19 cellular contexts compared by ENCODE assay signal in genomic region chr9:95457769-95458168, GRCh38. TPM values are rescaled to one million over a fixed set of nuclear protein-coding genes. Genes with fewer than 3 reads are reported as not detected.
DNase-seq lines count a peak whose midpoint lies in the region; TF ChIP-seq lines count a peak whose summit lies in the region.
"Had no signal": no experiment of that assay in that cellular context is flagged by ENCODE, and none has a peak within 500 bp of the region (broad histone marks: within the 10 kb centered on the region; RNA-seq: fewer than 3 reads in every experiment).

No MANE protein-coding gene starts in this region.

- no peak for TF ChIP-seq CTCF in A673 (conservative IDR thresholded peaks at IDR 0.05; ENCODE audit: low read depth, low read length)
- no peak for TF ChIP-seq CTCF in VCaP (conservative IDR thresholded peaks at IDR 0.05)
- no peak for TF ChIP-seq CTCF in progenitor cell of endocrine pancreas (IDR thresholded peaks at IDR 0.05; ENCODE audit: unreplicated experiment)

- H4K8ac ChIP-seq in neuronal stem cell (ENCODE audit: low read depth, low read length), result no peak overlapping the region

- no peak overlapping the region for H2AFZ ChIP-seq in neuronal stem cell (ENCODE audit: low read length)

- H3K4me2 ChIP-seq in neuronal stem cell (ENCODE audit: insufficient read depth, low read length, poor library complexity, severe bottlenecking), result no peak overlapping the region

- no peaks in the 10 kb centered on the region for H3K27me3 Mint-ChIP-seq in progenitor cell of endocrine pancreas

- H3K23ac ChIP-seq in neuronal stem cell (ENCODE audit: low read depth, low read length, poor library complexity), result no peak overlapping the region

- no peak overlapping the region for H2AK5ac ChIP-seq in neuronal stem cell (ENCODE audit: low read depth, low read length)

- CTCF ChIA-PET in A673 (lab: Charles Lee), result no interaction called here

- POLR2A ChIA-PET in A673 (lab: Charles Lee; ENCODE audit: low non-redundant PET), result no interaction called here

- peak overlapping the region; percentile 44 for H3K27ac ChIP-seq in A673 (ENCODE audit: low read depth, low read length, poor library complexity, severe bottlenecking)
- H3K27ac ChIP-seq in VCaP, result peak overlapping the region; percentile 52
- peak overlapping the region; percentile 26 for H3K27ac ChIP-seq in neuronal stem cell (replicated peaks; ENCODE audit: low read length)
- H3K27ac ChIP-seq: 22Rv1, C4-2B had no signal

- H3K4ac ChIP-seq in neuronal stem cell (ENCODE audit: low read length), result no peak overlapping the region

- no peak overlapping the region for H2BK5ac ChIP-seq in neuronal stem cell (ENCODE audit: low read length)

- BruUV-seq in A673 (replicated peaks; lab: Mats Ljungman, UMichigan), result no TSS peak

- H2BK120ac ChIP-seq in neuronal stem cell (ENCODE audit: low read depth, low read length), result no peak overlapping the region

- H3K4me3 ChIP-seq in A673 (ENCODE audit: low read depth, low read length, poor library complexity, severe bottlenecking), result no peak overlapping the region
- no peak overlapping the region for H3K4me3 ChIP-seq in neuronal stem cell (ENCODE audit: low read length in 2 of 2)
- H3K4me3 ChIP-seq: Peyer's patch had no signal

- WGBS in neuronal stem cell (ENCODE audit: extremely low coverage in 2 of 2, insufficient read length in 2 of 2, insufficient replicate concordance in 1 of 2), 2 donors, result no CpG with 5 or more reads among the region's 12 CpGs

- peaks cover 3% of the 10 kb centered on the region for H3K79me1 ChIP-seq in neuronal stem cell (ENCODE audit: low read depth, low read length)

- intact Hi-C loops in A673 (cut with micrococcal nuclease; ENCODE audit: unreplicated experiment), result no loop called here

- peak overlapping the region; percentile 15 for H3K18ac ChIP-seq in neuronal stem cell (ENCODE audit: low read length)

- H2BK12ac ChIP-seq in neuronal stem cell (ENCODE audit: low read length), result no peak overlapping the region

- peaks cover 10% of the 10 kb centered on the region for H3K4me1 Mint-ChIP-seq in progenitor cell of endocrine pancreas (ENCODE audit: low read depth)

- H3K36me3 Mint-ChIP-seq in progenitor cell of endocrine pancreas (ENCODE audit: insufficient read depth), result peaks cover 55% of the 10 kb centered on the region

- H4K91ac ChIP-seq in neuronal stem cell (ENCODE audit: low read depth, low read length, poor library complexity), result no peak overlapping the region

- H3K4me1 ChIP-seq in A673 (ENCODE audit: insufficient read depth, low read length, poor library complexity, severe bottlenecking) (peaks cover 17% of the 10 kb centered on the region), neuronal stem cell (ENCODE audit: control insufficient read depth in 2 of 2, insufficient read depth in 1 of 2, low read depth in 1 of 2, low read length in 2 of 2) (peaks cover 8 to 15% of the 10 kb centered on the region in 2 donors)

- no peak overlapping the region for H3K14ac ChIP-seq in neuronal stem cell (ENCODE audit: low read length)

- no peak for DNase-seq in A673 (ENCODE audit: low spot score)
- peak; percentile 47 for DNase-seq in fibroblast of peridontal ligament (ENCODE audit: extremely low read depth)
- no peak for DNase-seq in neuronal stem cell (ENCODE audit: low spot score)
- DNase-seq in progenitor cell of endocrine pancreas (ENCODE audit: low spot score, unreplicated experiment), result no peak
- no peak for DNase-seq in kidney tubule cell (ENCODE audit: low spot score)
- no peak for DNase-seq in activated CD4-positive, alpha-beta T cell treated with anti-CD3 and anti-CD28 coated beads, Interleukin-2, amount 50 U/mL, for 1 hour
- DNase-seq in NCI-H1092 treated with DMSO at 0.1 percent for 48 hours (lab: John Stamatoyannopoulos, UW), result no peak
- DNase-seq: COR-L47, DMS153, EL, GOT3, MM.1S, NCI-H187 treated with DMSO at 0.1 percent for 48 hours, NCI-H2171 treated with DMSO at 0.1 percent for 48 hours, NCI-H774 had no signal

- no peak overlapping the region for H3K9ac ChIP-seq in neuronal stem cell (ENCODE audit: low read depth, low read length, poor library complexity)

- H3K4me3 Mint-ChIP-seq in progenitor cell of endocrine pancreas (ENCODE audit: low read depth), result no peak overlapping the region

- H3K36me3 ChIP-seq in A673 (ENCODE audit: insufficient read depth, low read length, poor library complexity, severe bottlenecking) (peaks cover 84% of the 10 kb centered on the region), neuronal stem cell (replicated peaks in 1 of 2; ENCODE audit: control insufficient read depth in 2 of 2, insufficient read depth in 2 of 2, low read length in 2 of 2) (peaks cover 40 to 98% of the 10 kb centered on the region in 2 donors)

- H3K27me3 ChIP-seq in A673 (replicated peaks; ENCODE audit: insufficient read depth, low read depth, low read length, poor library complexity) (no peaks in the 10 kb centered on the region), neuronal stem cell (ENCODE audit: control insufficient read depth in 3 of 3, insufficient read depth in 3 of 3, low read depth in 1 of 3, low read length in 3 of 3) (no peaks in the 10 kb centered on the region)
- H3K27me3 ChIP-seq: Peyer's patch had no signal

- no peaks in the 10 kb centered on the region for H3K9me3 Mint-ChIP-seq in progenitor cell of endocrine pancreas (ENCODE audit: low read depth)

- H3K27ac Mint-ChIP-seq in progenitor cell of endocrine pancreas, result no peak overlapping the region

- H3K9me3 ChIP-seq in A673 (ENCODE audit: low read depth, low read length, poor library complexity, severe bottlenecking), result no peaks in the 10 kb centered on the region
- peaks cover 0 to 2% of the 10 kb centered on the region in 2 donors for H3K9me3 ChIP-seq in neuronal stem cell (replicated peaks in 1 of 2; ENCODE audit: control insufficient read depth in 2 of 2, insufficient read depth in 1 of 2, low read depth in 1 of 2, low read length in 2 of 2)
- H3K9me3 ChIP-seq: Peyer's patch had no signal

- no peak overlapping the region for H2BK15ac ChIP-seq in neuronal stem cell (ENCODE audit: low read length)

RNA-seq across cellular contexts. Expression of gene PTCH1, which starts 59.0 kb away (rescaled TPM):
- total RNA-seq in A673 (2021) (32.6 and 36.5 TPM in 2 replicates), progenitor cell of endocrine pancreas (54.9 and 56.3 TPM in 2 replicates)
- 18.4 TPM for polyA plus RNA-seq in neuronal stem cell (2013, experiment 1 of 2)
- polyA plus RNA-seq in neuronal stem cell (2013, experiment 2 of 2), result 18.9 TPM
